18 cellular contexts compared by ENCODE assay signal in genomic region chr3:18989237-18989812, GRCh38.
DNase-seq lines count a peak whose midpoint lies in the region; ATAC-seq and TF ChIP-seq lines count a peak whose summit lies in the region.
"Had no signal": no experiment of that assay in that cellular context is flagged by ENCODE, and none has a peak within 500 bp of the region (broad histone marks: within the 10 kb centered on the region; RNA-seq: fewer than 3 reads in every experiment).

No MANE protein-coding gene starts in this region.

- H3K4me3 Mint-ChIP-seq in WTC11, result no peak overlapping the region
- peak overlapping the region; percentile 58 for H3K4me3 Mint-ChIP-seq in activated naive CD8-positive, alpha-beta T cell treated with anti-CD3 and anti-CD28 coated beads, Interleukin-2, amount 10 ng/mL, durations not matched to agents 7 days and 5 days
- H3K4me3 Mint-ChIP-seq: effector memory CD8-positive, alpha-beta T cell; immature natural killer cell; nephron had no signal

- H3K9me3 Mint-ChIP-seq in WTC11, result peaks cover 7% of the 10 kb centered on the region
- H3K9me3 Mint-ChIP-seq in activated naive CD8-positive, alpha-beta T cell treated with anti-CD3 and anti-CD28 coated beads, Interleukin-2, amount 10 ng/mL, durations not matched to agents 7 days and 5 days, result peaks cover 2% of the 10 kb centered on the region
- H3K9me3 Mint-ChIP-seq: effector memory CD8-positive, alpha-beta T cell; immature natural killer cell had no signal

- peaks cover 71% of the 10 kb centered on the region for H3K4me1 Mint-ChIP-seq in WTC11
- H3K4me1 Mint-ChIP-seq in activated naive CD8-positive, alpha-beta T cell treated with anti-CD3 and anti-CD28 coated beads, Interleukin-2, amount 10 ng/mL, durations not matched to agents 7 days and 5 days, result peaks cover 15% of the 10 kb centered on the region
- H3K4me1 Mint-ChIP-seq: immature natural killer cell had no signal

- no peaks in the 10 kb centered on the region for H3K27me3 Mint-ChIP-seq in WTC11 (ENCODE audit: low read depth)
- peaks cover 10% of the 10 kb centered on the region for H3K27me3 Mint-ChIP-seq in activated naive CD8-positive, alpha-beta T cell treated with anti-CD3 and anti-CD28 coated beads, Interleukin-2, amount 10 ng/mL, durations not matched to agents 7 days and 5 days

- ATAC-seq in WTC11, result no peak
- no peak for ATAC-seq in activated naive CD8-positive, alpha-beta T cell treated with anti-CD3 and anti-CD28 coated beads, Interleukin-2, amount 10 ng/mL, durations not matched to agents 7 days and 5 days (ENCODE audit: low read depth)

- POLR2A ChIA-PET in WTC11 (lab: Charles Lee), result no interaction called here
- POLR2A ChIA-PET in activated naive CD8-positive, alpha-beta T cell treated with anti-CD3 and anti-CD28 coated beads, Interleukin-2, amount 10 ng/mL, durations not matched to agents 7 days and 5 days (lab: Charles Lee), result interaction anchor here (0.6 kb wide), 1 partner anchor 1148 kb away, joined by 3 read pairs; no protein-coding TSS in a partner anchor

- no peak for TF ChIP-seq CTCF in WTC11 (IDR thresholded peaks at IDR 0.05)

- peaks cover 8% of the 10 kb centered on the region for H3K36me3 Mint-ChIP-seq in WTC11
- H3K36me3 Mint-ChIP-seq in activated naive CD8-positive, alpha-beta T cell treated with anti-CD3 and anti-CD28 coated beads, Interleukin-2, amount 10 ng/mL, durations not matched to agents 7 days and 5 days, result no peaks in the 10 kb centered on the region
- H3K36me3 Mint-ChIP-seq: immature natural killer cell had no signal

- peak; percentile 21 for DNase-seq in stimulated activated CD4-positive, alpha-beta T cell treated with anti-CD3 and anti-CD28 coated beads, Interleukin-1b, Interleukin-23, amount 100 ng/mL, for 48 hours
- DNase-seq in stimulated activated CD4-positive, alpha-beta T cell treated with anti-CD3 and anti-CD28 coated beads, Interleukin-4, amount 100 ng/mL, for 24 hours, result no peak
- no peak for DNase-seq in WTC11 (ENCODE audit: low spot score)
- DNase-seq in activated naive CD8-positive, alpha-beta T cell treated with anti-CD3 and anti-CD28 coated beads, Interleukin-2, amount 10 ng/mL, durations not matched to agents 7 days and 5 days, result no peak
- DNase-seq in epidermal melanocyte (ENCODE audit: insufficient read length, low spot score), result no peak
- DNase-seq in EL, result no peak
- DNase-seq in HCEC 1CT, result no peak
- DNase-seq: activated CD8-positive, alpha-beta memory T cell treated with anti-CD3 and anti-CD28 coated beads for 24 hours; activated effector memory CD4-positive, alpha-beta T cell treated with Interleukin-2 at 50 U/mL for 16 hours; colonic mucosa; effector memory CD8-positive, alpha-beta T cell; GF-D8; left ventricle myocardium inferior; stimulated activated CD4-positive, alpha-beta T cell treated with anti-CD3 and anti-CD28 coated beads, Interleukin-4, amount 100 ng/mL, for 4 hours; stimulated activated naive CD4-positive, alpha-beta T cell treated with Interleukin-2 at 50 U/mL for 16 hours; tibial artery had no signal

- H3K27ac Mint-ChIP-seq in WTC11, result peak overlapping the region; percentile 35; the same call in 1 of the 2 replicates
- H3K27ac Mint-ChIP-seq in activated naive CD8-positive, alpha-beta T cell treated with anti-CD3 and anti-CD28 coated beads, Interleukin-2, amount 10 ng/mL, durations not matched to agents 7 days and 5 days, result no peak overlapping the region
- H3K27ac Mint-ChIP-seq: effector memory CD8-positive, alpha-beta T cell; immature natural killer cell; nephron had no signal

- CTCF ChIA-PET in WTC11 (lab: Charles Lee), result interaction anchor here (1.0 to 3.1 kb wide), 9 partner anchors 37 to 594 kb away, joined by 3 to 31 read pairs (median 6); no protein-coding TSS in a partner anchor

TF ChIP-seq in WTC11, 78 proteins besides CTCF, POLR2A, EP300 and RAD21:
- TF ChIP-seq, protein P1, sequence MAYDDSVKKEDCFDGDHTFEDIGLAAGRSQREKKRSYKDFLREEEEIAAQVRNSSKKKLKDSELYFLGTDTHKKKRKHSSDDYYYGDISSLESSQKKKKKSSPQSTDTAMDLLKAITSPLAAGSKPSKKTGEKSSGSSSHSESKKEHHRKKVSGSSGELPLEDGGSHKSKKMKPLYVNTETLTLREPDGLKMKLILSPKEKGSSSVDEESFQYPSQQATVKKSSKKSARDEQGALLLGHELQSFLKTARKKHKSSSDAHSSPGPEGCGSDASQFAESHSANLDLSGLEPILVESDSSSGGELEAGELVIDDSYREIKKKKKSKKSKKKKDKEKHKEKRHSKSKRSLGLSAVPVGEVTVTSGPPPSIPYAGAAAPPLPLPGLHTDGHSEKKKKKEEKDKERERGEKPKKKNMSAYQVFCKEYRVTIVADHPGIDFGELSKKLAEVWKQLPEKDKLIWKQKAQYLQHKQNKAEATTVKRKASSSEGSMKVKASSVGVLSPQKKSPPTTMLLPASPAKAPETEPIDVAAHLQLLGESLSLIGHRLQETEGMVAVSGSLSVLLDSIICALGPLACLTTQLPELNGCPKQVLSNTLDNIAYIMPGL (CRISPR knock-in tag; IDR thresholded peaks at IDR 0.05), result no peak
- TF ChIP-seq IRF2 (CRISPR knock-in tag; IDR thresholded peaks at IDR 0.05; ENCODE audit: borderline replicate concordance, low read depth) (no peak), CREM (CRISPR knock-in tag; IDR thresholded peaks at IDR 0.05) (no peak), TEAD1 (CRISPR knock-in tag; IDR thresholded peaks at IDR 0.05) (no peak)
- TF ChIP-seq, protein P2, sequence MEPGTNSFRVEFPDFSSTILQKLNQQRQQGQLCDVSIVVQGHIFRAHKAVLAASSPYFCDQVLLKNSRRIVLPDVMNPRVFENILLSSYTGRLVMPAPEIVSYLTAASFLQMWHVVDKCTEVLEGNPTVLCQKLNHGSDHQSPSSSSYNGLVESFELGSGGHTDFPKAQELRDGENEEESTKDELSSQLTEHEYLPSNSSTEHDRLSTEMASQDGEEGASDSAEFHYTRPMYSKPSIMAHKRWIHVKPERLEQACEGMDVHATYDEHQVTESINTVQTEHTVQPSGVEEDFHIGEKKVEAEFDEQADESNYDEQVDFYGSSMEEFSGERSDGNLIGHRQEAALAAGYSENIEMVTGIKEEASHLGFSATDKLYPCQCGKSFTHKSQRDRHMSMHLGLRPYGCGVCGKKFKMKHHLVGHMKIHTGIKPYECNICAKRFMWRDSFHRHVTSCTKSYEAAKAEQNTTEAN (CRISPR knock-in tag; IDR thresholded peaks at IDR 0.05), result no peak
TF ChIP-seq in WTC11: peak in this region for 0.
